Comparison of ENCODE assay signal across 12 cellular contexts in the genomic region with DNA sequence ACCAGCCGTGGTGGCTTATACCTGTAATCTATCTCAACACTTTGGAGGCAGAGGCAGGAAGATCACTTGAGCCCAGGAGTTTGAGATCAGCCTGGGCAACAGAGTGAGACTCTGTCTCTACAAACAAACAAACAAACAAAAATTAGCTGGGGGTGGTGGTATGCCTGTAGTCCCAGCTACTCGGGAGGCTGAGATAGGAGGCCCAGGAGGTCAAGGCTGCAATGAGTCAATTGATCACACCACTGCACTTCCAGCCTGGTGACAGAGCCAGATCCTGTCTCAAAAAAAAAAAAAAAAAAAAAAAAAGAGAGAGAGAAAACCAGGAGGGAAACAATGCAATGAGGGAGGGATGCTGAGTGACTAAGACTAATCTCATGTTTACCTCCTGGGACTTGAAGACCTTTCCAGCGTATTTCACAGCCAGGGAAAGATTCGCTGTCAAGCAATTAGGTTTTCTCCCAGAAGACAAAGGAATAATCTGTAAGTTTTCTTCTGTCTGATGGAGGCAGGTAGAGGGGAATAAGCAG.
"Had no signal": no experiment of that assay in that cellular context is flagged by ENCODE, and none has a peak within 500 bp of the region (broad histone marks: within the 10 kb centered on the region; RNA-seq: fewer than 3 reads in every experiment).

No MANE protein-coding gene starts in this region.

- H3K4me3 ChIP-seq: heart right ventricle had no signal

- ATAC-seq: heart right ventricle, sciatic nerve had no signal

- H3K9me3 ChIP-seq: heart right ventricle, neutrophil had no signal

- H3K27me3 ChIP-seq: neutrophil had no signal

- H3K4me1 ChIP-seq: heart right ventricle had no signal

- DNase-seq: activated CD4-positive, alpha-beta T cell treated with anti-CD3 and anti-CD28 coated beads, Interleukin-2, amount 50 U/mL, for 4 hours; activated effector memory CD4-positive, alpha-beta T cell treated with Interleukin-2 at 50 U/mL for 16 hours; activated T-cell treated with anti-CD3 and anti-CD28 coated beads, Interleukin-2, amount 50 U/mL, for 24 hours; heart right ventricle; kidney; stimulated activated naive CD4-positive, alpha-beta T cell; T-helper 2 cell had no signal

- H3K4me1 Mint-ChIP-seq: activated naive CD4-positive, alpha-beta T cell treated with anti-CD3 and anti-CD28 coated beads, Interleukin-2, amount 50 U/mL, for 24 hours; brain had no signal

- H3K27ac Mint-ChIP-seq: activated naive CD4-positive, alpha-beta T cell treated with anti-CD3 and anti-CD28 coated beads, Interleukin-2, amount 50 U/mL, for 24 hours; activated T-cell treated with anti-CD3 and anti-CD28 coated beads, Interleukin-2, amount 50 U/mL, for 24 hours; brain; type B pancreatic cell had no signal

- H3K36me3 Mint-ChIP-seq: activated naive CD4-positive, alpha-beta T cell treated with anti-CD3 and anti-CD28 coated beads, Interleukin-2, amount 50 U/mL, for 24 hours; brain; type B pancreatic cell had no signal

- H3K4me3 Mint-ChIP-seq: activated naive CD4-positive, alpha-beta T cell treated with anti-CD3 and anti-CD28 coated beads, Interleukin-2, amount 50 U/mL, for 24 hours; activated T-cell treated with anti-CD3 and anti-CD28 coated beads, Interleukin-2, amount 50 U/mL, for 24 hours; brain; type B pancreatic cell had no signal

- H3K36me3 ChIP-seq: heart right ventricle, neutrophil had no signal

- H3K27ac ChIP-seq: heart right ventricle, neutrophil had no signal

- H3K9me3 Mint-ChIP-seq: activated naive CD4-positive, alpha-beta T cell treated with anti-CD3 and anti-CD28 coated beads, Interleukin-2, amount 50 U/mL, for 24 hours; activated T-cell treated with anti-CD3 and anti-CD28 coated beads, Interleukin-2, amount 50 U/mL, for 24 hours; brain; type B pancreatic cell had no signal
